Comparison of ENCODE assay signal across 12 cellular contexts in genomic region chr11:60912223-60912850, GRCh38. TPM values are rescaled to one million over a fixed set of nuclear protein-coding genes. Genes with fewer than 3 reads are reported as not detected.
DNase-seq lines count a peak whose midpoint lies in the region; ATAC-seq and TF ChIP-seq lines count a peak whose summit lies in the region.
"Had no signal": no experiment of that assay in that cellular context is flagged by ENCODE, and none has a peak within 500 bp of the region (broad histone marks: within the 10 kb centered on the region; RNA-seq: fewer than 3 reads in every experiment).

No MANE protein-coding gene starts in this region.

- intact Hi-C loops in sigmoid colon (cut with DNase I) = loop anchor here (2.0 to 10.0 kb wide), 3 partner anchors 248 to 1358 kb away; partner anchors contain the start of gene VPS37C

- no peaks in the 10 kb centered on the region for H3K36me3 Mint-ChIP-seq in brain

- H3K27ac ChIP-seq in parathyroid adenoma (peak overlapping the region; percentile 94), sigmoid colon (peak overlapping the region in 1 of 4 donors; percentile 93)

- H3K4me2 ChIP-seq in parathyroid adenoma (ENCODE audit: low read length) = no peak overlapping the region

- H3K4me3 Mint-ChIP-seq in brain = peak overlapping the region; percentile 11 to 97 (median 67)

- peak overlapping the region; percentile 96 for H2AFZ ChIP-seq in parathyroid adenoma

- H3K4me1 ChIP-seq in parathyroid adenoma (peaks cover 13% of the 10 kb centered on the region), sigmoid colon (peaks cover 0 to 36% (median 23%) of the 10 kb centered on the region in 4 donors)

- DNase-seq in NCI-H1417 (lab: John Stamatoyannopoulos, UW) = peak in 2 of 3 experiments; percentile 43 to 90
- no peak for DNase-seq in NCI-H1417 treated with DMSO at 0.1 percent for 48 hours (lab: John Stamatoyannopoulos, UW)
- peak; percentile 59 for DNase-seq in NCI-H2227 (lab: John Stamatoyannopoulos, UW; ENCODE audit: unreplicated experiment)
- no peak for DNase-seq in sigmoid colon
- no peak for DNase-seq in glomerular visceral epithelial cell (ENCODE audit: extremely low spot score)
- DNase-seq: foreskin melanocyte, NCI-H1048 had no signal

- peaks cover 0 to 8% (median 3%) of the 10 kb centered on the region in 5 experiments for H3K9me3 Mint-ChIP-seq in brain

- H3K27me3 ChIP-seq in parathyroid adenoma (ENCODE audit: control insufficient read depth, insufficient read depth, low read length) (no peaks in the 10 kb centered on the region), sigmoid colon (no peaks in the 10 kb centered on the region)

- H3K79me2 ChIP-seq in parathyroid adenoma = peaks cover 3% of the 10 kb centered on the region

- peak overlapping the region; percentile 13 to 99 (median 97) for H3K27ac Mint-ChIP-seq in brain

- WGBS in sigmoid colon, 2 donors = 70 to 81% methylated on average over 12 of the region's 12 CpGs

- H3K9me3 ChIP-seq in parathyroid adenoma (ENCODE audit: control insufficient read depth, low read length) = no peaks in the 10 kb centered on the region
- H3K9me3 ChIP-seq in sigmoid colon = no peaks in the 10 kb centered on the region

- no peaks in the 10 kb centered on the region for H3K36me3 ChIP-seq in parathyroid adenoma (ENCODE audit: control insufficient read depth, insufficient read depth, low read length)
- no peaks in the 10 kb centered on the region for H3K36me3 ChIP-seq in sigmoid colon

- TF ChIP-seq CTCF in brain (conservative IDR thresholded peaks at IDR 0.05) (no peak), parathyroid adenoma (IDR thresholded peaks at IDR 0.05) (no peak), sigmoid colon (IDR thresholded peaks at IDR 0.05) (no peak)

- no peak overlapping the region for H3K9ac ChIP-seq in parathyroid adenoma

- ATAC-seq in HG03469 (IDR thresholded peaks at IDR 0.05; ENCODE audit: unreplicated experiment) = no peak
- ATAC-seq: Panc1 had no signal

- no peak for TF ChIP-seq POLR2A in sigmoid colon (IDR thresholded peaks at IDR 0.05)

- H3K27me3 Mint-ChIP-seq in brain = peaks cover 23% of the 10 kb centered on the region

- TF ChIP-seq EP300 in sigmoid colon (IDR thresholded peaks at IDR 0.05) = no peak

- peaks cover 50% of the 10 kb centered on the region for H3K4me1 Mint-ChIP-seq in brain

- H3K4me3 ChIP-seq in parathyroid adenoma (ENCODE audit: low read depth, low read length) (no peak overlapping the region), sigmoid colon (no peak overlapping the region)

RNA-seq across cellular contexts. Expression of gene TMEM109, which starts 1.6 kb away (rescaled TPM):
- polyA plus RNA-seq in brain (ENCODE audit: insufficient read depth, low read depth, low replicate concordance) = 69.7 TPM
- total RNA-seq in sigmoid colon = 100 to 1,000 TPM in 2 of 4 donors, 10 to 100 TPM in 2; 86.2 to 115 (median 98.4) TPM
- 10 to 100 TPM; 16.2 to 57.7 (median 17.3) TPM for polyA plus RNA-seq in sigmoid colon

RNA-seq across cellular contexts. Expression of gene PRPF19, which starts 6.0 kb away (rescaled TPM):
- 200 TPM for polyA plus RNA-seq in brain (ENCODE audit: insufficient read depth, low read depth, low replicate concordance)
- total RNA-seq in sigmoid colon = 10 to 100 TPM; 37.1 to 52.5 (median 38.9) TPM
- polyA plus RNA-seq in sigmoid colon = 10 to 100 TPM; 41.2 to 92.3 (median 42.0) TPM

RNA-seq across cellular contexts. Expression of gene TMEM132A, which starts 11.9 kb away (rescaled TPM):
- polyA plus RNA-seq in brain (ENCODE audit: insufficient read depth, low read depth, low replicate concordance) = 113 TPM
- total RNA-seq in sigmoid colon = 10 to 100 TPM in 1 of 4 donors, 1 to 10 TPM in 2, under 1 TPM in 1; 0.49 to 17.4 (median 2.9) TPM
- 1 to 10 TPM in 2 of 3 donors, under 1 TPM in 1; 0.60 to 8.5 (median 2.3) TPM for polyA plus RNA-seq in sigmoid colon

RNA-seq across cellular contexts. Expression of gene SLC15A3, which starts 39.6 kb away (rescaled TPM):
- 11.9 TPM for polyA plus RNA-seq in brain (ENCODE audit: insufficient read depth, low read depth, low replicate concordance)
- total RNA-seq in sigmoid colon = 10 to 100 TPM; 12.8 to 43.9 (median 28.6) TPM
- polyA plus RNA-seq in sigmoid colon = 10 to 100 TPM; 13.8 to 32.0 (median 21.3) TPM

RNA-seq across cellular contexts. Expression of gene ZP1, which starts 45.0 kb away (rescaled TPM):
- 1.0 TPM for polyA plus RNA-seq in brain (ENCODE audit: insufficient read depth, low read depth, low replicate concordance)
- total RNA-seq in sigmoid colon = not detected
- under 1 TPM in 1 of 3 donors, not detected in 2; 0.15 TPM for polyA plus RNA-seq in sigmoid colon
- total RNA-seq: bronchial epithelial cell had no signal

Comparison
In these comparisons a context has a peak if more than half of its experiments do, and no peak if none do; other contexts are left out.
1. DNase-seq: peak in NCI-H1417 (2 of 3) and NCI-H2227 (single experiment); none in NCI-H1417 treated with DMSO at 0.1 percent for 48 hours (single experiment), sigmoid colon (single experiment) and glomerular visceral epithelial cell (single experiment).
2. RNA of gene TMEM132A, which starts 11.9 kb away (polyA plus RNA-seq): 113 TPM in brain (single experiment); 0.60 to 8.5 TPM in sigmoid colon; every median in the first group is over 10 times any median in the second.